Comparison of ENCODE assay signal across 21 cellular contexts in the genomic region with DNA sequence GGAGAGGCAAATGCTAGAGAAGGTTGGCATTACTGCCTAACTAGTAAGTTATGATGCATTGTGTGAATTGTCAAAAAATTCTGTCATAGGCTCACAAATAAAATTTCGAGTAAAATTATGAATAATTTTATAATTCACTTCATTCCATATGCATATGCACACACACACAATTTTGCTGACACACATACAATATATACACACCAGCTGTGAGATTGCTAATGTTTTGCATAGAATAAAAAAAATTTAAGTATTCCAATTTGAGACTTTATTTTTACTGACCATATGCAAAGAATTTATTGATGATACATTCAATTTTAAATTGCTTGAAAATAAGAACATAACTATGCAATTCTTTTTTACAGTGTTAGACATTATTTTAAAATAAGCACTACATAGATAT. TPM values are rescaled to one million over a fixed set of nuclear protein-coding genes. Genes with fewer than 3 reads are reported as not detected.
"Had no signal": no experiment of that assay in that cellular context is flagged by ENCODE, and none has a peak within 500 bp of the region (broad histone marks: within the 10 kb centered on the region; RNA-seq: fewer than 3 reads in every experiment).

No MANE protein-coding gene starts in this region.

- DNase-seq: activated CD4-positive, alpha-beta T cell treated with anti-CD3 and anti-CD28 coated beads for 4 hours; activated CD8-positive, alpha-beta memory T cell treated with anti-CD3 and anti-CD28 coated beads, Interleukin-2, amount 50 U/mL, for 4 hours; activated CD8-positive, alpha-beta T cell treated with anti-CD3 and anti-CD28 coated beads for 36 hours; activated gamma-delta T cell treated with Interleukin-2 at 50 U/mL for 16 hours; activated naive CD4-positive, alpha-beta T cell treated with anti-CD3 and anti-CD28 coated beads, Interleukin-2, amount 10 ng/mL, durations not matched to agents 7 days and 5 days; activated naive CD8-positive, alpha-beta T cell treated with anti-CD3 and anti-CD28 coated beads for 36 hours; activated T-cell treated with anti-CD3 and anti-CD28 coated beads, Interleukin-2, amount 50 U/mL, for 72 hours; anterior cingulate cortex; NCI-H1105; NCI-H1436 treated with DMSO at 0.1 percent for 48 hours; NCI-H187; NCI-H2081; NCI-H446; NCI-H524; Peyer's patch; SHP77 treated with DMSO at 0.1 percent for 48 hours; T-cell; WERI-Rb-1 had no signal

- H3K27ac ChIP-seq: RWPE1, WERI-Rb-1 had no signal

- H3K4me3 ChIP-seq: Peyer's patch had no signal

- H3K9me3 ChIP-seq: Peyer's patch had no signal

- H3K36me3 ChIP-seq: Peyer's patch, WERI-Rb-1 had no signal

- ATAC-seq: activated CD8-positive, alpha-beta T cell treated with anti-CD3 and anti-CD28 coated beads for 36 hours; activated T-cell treated with anti-CD3 and anti-CD28 coated beads, Interleukin-2, amount 50 U/mL, for 72 hours; T-cell had no signal

- H3K27me3 ChIP-seq: Peyer's patch had no signal

RNA-seq across cellular contexts. Expression of a gene that starts 6.8 kb away (rescaled TPM):
- total RNA-seq: activated CD8-positive, alpha-beta T cell treated with anti-CD3 and anti-CD28 coated beads for 36 hours; activated naive CD8-positive, alpha-beta T cell treated with anti-CD3 and anti-CD28 coated beads for 36 hours; activated T-cell treated with anti-CD3 and anti-CD28 coated beads, Interleukin-2, amount 50 U/mL, for 72 hours; activated T-helper 2 cell treated with anti-CD3 and anti-CD28 coated beads, Interferon-gamma antibody, Interleukin-2, Interleukin-4, amounts not matched to agents 10 μg/mL and 5 μg/mL and 100 μg/mL, durations not matched to agents 14 hours and 24 hours and 36 hours; T-helper 2 cell treated with Interferon-gamma antibody and Interleukin-4, amounts not matched to agents 100 ng/mL and 5 ng/mL, for 36 hours had no signal
